In the genomic region with DNA sequence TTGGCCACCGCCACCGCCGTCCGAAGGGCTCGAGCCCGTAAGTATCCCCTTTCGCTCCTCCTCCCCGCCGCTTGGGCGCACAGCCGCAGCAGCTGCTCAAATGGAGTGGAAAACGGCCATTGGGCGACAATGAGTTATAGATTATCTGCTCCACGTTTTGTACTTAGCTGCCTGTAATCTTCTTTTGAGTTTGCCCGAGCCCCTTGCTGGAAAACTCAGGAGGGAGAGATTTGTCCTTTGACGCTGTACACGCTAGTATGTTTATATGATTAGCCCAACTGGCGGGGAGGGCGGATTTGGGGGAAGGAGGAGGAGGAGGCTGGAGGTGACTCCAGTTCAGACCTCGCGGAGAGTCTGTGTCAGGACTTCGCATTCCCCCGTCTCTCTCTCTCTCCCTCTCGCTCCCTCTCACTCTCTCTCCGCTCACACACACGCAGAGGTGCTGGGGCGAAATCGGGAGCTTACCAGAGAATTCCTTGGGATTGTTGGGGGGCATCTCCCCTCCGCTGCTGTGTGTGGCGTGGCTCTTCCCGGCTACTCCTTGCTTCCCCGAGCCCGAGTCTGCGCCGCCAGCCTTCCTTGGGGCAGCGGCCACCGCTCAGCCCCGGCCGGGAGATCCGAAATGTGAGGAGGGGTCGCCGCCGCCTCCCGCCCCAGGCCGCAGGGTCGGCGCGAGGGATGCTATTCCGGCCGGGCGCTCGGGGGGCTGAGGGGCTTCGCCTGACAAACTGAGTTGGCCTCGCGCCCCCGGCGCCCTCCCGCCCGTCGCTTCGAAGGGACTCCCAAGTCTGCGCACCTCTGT, we compare ENCODE assay signal across 8 cellular contexts. TPM values are rescaled to one million over a fixed set of nuclear protein-coding genes. Genes with fewer than 3 reads are reported as not detected.
A peak's percentile ranks its signal among the peaks of the same experiment; 100 is the strongest.
DNase-seq lines count a peak whose midpoint lies in the region; ATAC-seq and TF ChIP-seq lines count a peak whose summit lies in the region.

No MANE protein-coding gene starts in this region.

- H3K36me3 Mint-ChIP-seq in natural killer cell treated with Interleukin-12 subunit alpha and Interleukin-12 subunit beta and Interleukin-15 and Interleukin-18, amount 100 ng/mL, for 72 hours: peaks cover 15% of the 10 kb centered on the region

- peak; percentile 63 for ATAC-seq in HG03432 (IDR thresholded peaks at IDR 0.05; ENCODE audit: unreplicated experiment)
- no peak for ATAC-seq in natural killer cell treated with Interleukin-12 subunit alpha and Interleukin-12 subunit beta and Interleukin-15 and Interleukin-18, amount 100 ng/mL, for 72 hours

- H3K9me3 ChIP-seq in iPS-20b (ENCODE audit: insufficient read depth, low read depth, low read length): no peaks in the 10 kb centered on the region

- DNase-seq in GM12864 (ENCODE audit: low read depth) (no peak), NCI-H82 treated with DMSO at 0.1 percent for 48 hours (lab: John Stamatoyannopoulos, UW; ENCODE audit: unreplicated experiment) (peak; percentile 83), T47D (ENCODE audit: low read depth in 1 of 2, low spot score in 1 of 2) (peak; percentile 56 to 78), skeletal muscle cell (ENCODE audit: low read depth) (peak; percentile 86)
- no peak for DNase-seq in stimulated activated CD4-positive, alpha-beta T cell treated with anti-CD3 and anti-CD28 coated beads, Interleukin-4, amount 100 ng/mL, for 24 hours
- DNase-seq in natural killer cell treated with Interleukin-12 subunit alpha and Interleukin-12 subunit beta and Interleukin-15 and Interleukin-18, amount 100 ng/mL, for 72 hours (ENCODE audit: low spot score): no peak

- H3K4me1 Mint-ChIP-seq in natural killer cell treated with Interleukin-12 subunit alpha and Interleukin-12 subunit beta and Interleukin-15 and Interleukin-18, amount 100 ng/mL, for 72 hours (ENCODE audit: low read depth in 2 of 2): no peaks in the 10 kb centered on the region

- no peaks in the 10 kb centered on the region for H3K36me3 ChIP-seq in iPS-20b (ENCODE audit: insufficient read depth, low read depth, low read length)

- in situ Hi-C loops in T47D (cut with HindIII; ENCODE audit: low pct_unique_long_range_greater_than_20kb, low sequenced_read_pairs): no loop called here

- H3K27me3 Mint-ChIP-seq in natural killer cell treated with Interleukin-12 subunit alpha and Interleukin-12 subunit beta and Interleukin-15 and Interleukin-18, amount 100 ng/mL, for 72 hours: peaks cover 18 to 26% of the 10 kb centered on the region in 2 donors

- no peak for TF ChIP-seq CTCF in GM12864 (IDR thresholded peaks at IDR 0.05; ENCODE audit: low read depth, low read length, missing control alignments)

- H3K9ac ChIP-seq in iPS-20b (ENCODE audit: low read depth, low read length): peak overlapping the region; percentile 89

- H3K4me3 ChIP-seq in GM12864 (ENCODE audit: low read depth, low read length) (peak overlapping the region; percentile 4; the same call in 1 of the 2 replicates), iPS-20b (ENCODE audit: low read length) (peak overlapping the region; percentile 99), skeletal muscle cell (ENCODE audit: low read depth, low read length) (peak overlapping the region; percentile 92)

- H3K27ac ChIP-seq in iPS-20b (ENCODE audit: low read length): peak overlapping the region; percentile 93

- no peak overlapping the region for H3K27ac Mint-ChIP-seq in natural killer cell treated with Interleukin-12 subunit alpha and Interleukin-12 subunit beta and Interleukin-15 and Interleukin-18, amount 100 ng/mL, for 72 hours

- peaks cover 39% of the 10 kb centered on the region; the same call in 1 of the 2 replicates for H3K4me1 ChIP-seq in iPS-20b (ENCODE audit: insufficient read depth, low read length)

- H3K9me3 Mint-ChIP-seq in natural killer cell treated with Interleukin-12 subunit alpha and Interleukin-12 subunit beta and Interleukin-15 and Interleukin-18, amount 100 ng/mL, for 72 hours: peaks cover 9% of the 10 kb centered on the region

- H3K27me3 ChIP-seq in iPS-20b (ENCODE audit: insufficient read depth, low read length): no peaks in the 10 kb centered on the region

- H3K4me3 Mint-ChIP-seq in natural killer cell treated with Interleukin-12 subunit alpha and Interleukin-12 subunit beta and Interleukin-15 and Interleukin-18, amount 100 ng/mL, for 72 hours: no peak overlapping the region

RNA-seq across cellular contexts. Expression of a gene that starts 0.5 kb away (rescaled TPM):
- under 1 TPM in 1 of 2 donors, not detected in 1; 0.43 TPM for total RNA-seq in natural killer cell treated with Interleukin-12 subunit alpha and Interleukin-12 subunit beta and Interleukin-15 and Interleukin-18, amount 100 ng/mL, for 72 hours

Comparison
In these comparisons a context has a peak if more than half of its experiments do, and no peak if none do; other contexts are left out.
1. DNase-seq: peak in NCI-H82 treated with DMSO at 0.1 percent for 48 hours (single experiment), T47D (2 of 2) and skeletal muscle cell (single experiment); none in GM12864 (single experiment), stimulated activated CD4-positive, alpha-beta T cell treated with anti-CD3 and anti-CD28 coated beads, Interleukin-4, amount 100 ng/mL, for 24 hours (single experiment) and natural killer cell treated with Interleukin-12 subunit alpha and Interleukin-12 subunit beta and Interleukin-15 and Interleukin-18, amount 100 ng/mL, for 72 hours (single experiment).
2. H3K4me3 ChIP-seq: peak in every context shown above with its lines; median percentile 99 in iPS-20b; 92 in skeletal muscle cell; 4 in GM12864.